In genomic region chr10:17523246-17523753, GRCh38 we compare ENCODE assay signal across 22 cellular contexts.
DNase-seq lines count a peak whose midpoint lies in the region; ATAC-seq, FAIRE-seq and TF ChIP-seq lines count a peak whose summit lies in the region.
"Had no signal": no experiment of that assay in that cellular context is flagged by ENCODE, and none has a peak within 500 bp of the region (broad histone marks: within the 10 kb centered on the region; RNA-seq: fewer than 3 reads in every experiment).

No MANE protein-coding gene starts in this region.

- H3K36me3 ChIP-seq in mammary epithelial cell (ENCODE audit: insufficient read depth, low read length) (no peaks in the 10 kb centered on the region), breast epithelium (no peaks in the 10 kb centered on the region), K562 (ENCODE audit: control insufficient read depth, insufficient read depth, low read length) (no peaks in the 10 kb centered on the region; the same call in 2 of the 3 replicates), transverse colon (no peaks in the 10 kb centered on the region)

- no peaks in the 10 kb centered on the region for H4K20me1 ChIP-seq in mammary epithelial cell (ENCODE audit: insufficient read depth, low read length)
- no peaks in the 10 kb centered on the region for H4K20me1 ChIP-seq in K562 (replicated peaks; ENCODE audit: control insufficient read depth, insufficient read depth, low read length)

- H3K27ac ChIP-seq in mammary epithelial cell (ENCODE audit: insufficient read depth, low read depth, low read length) (no peak overlapping the region), breast epithelium (no peak overlapping the region), K562 (ENCODE audit: extremely low read depth, low read depth, low read length) (no peak overlapping the region), transverse colon (peak overlapping the region; percentile 45 to 73 (median 64))
- H3K27ac ChIP-seq: 22Rv1, C4-2B, HL-60 had no signal

- H2AFZ ChIP-seq in mammary epithelial cell (ENCODE audit: low read depth, low read length) (peak overlapping the region; percentile 37), K562 (ENCODE audit: low read depth, low read length) (no peak overlapping the region)

- TF ChIP-seq EP300 in K562 (IDR thresholded peaks at IDR 0.05; ENCODE audit: low read length) = no peak
- TF ChIP-seq EP300 in transverse colon (IDR thresholded peaks at IDR 0.05; ENCODE audit: low read depth) = no peak

- DNase-seq in mammary epithelial cell (no peak), breast epithelium (ENCODE audit: low spot score in 2 of 2) (no peak), K562 (ENCODE audit: extremely low read depth in 1 of 4, low spot score in 3 of 4) (no peak), left colon (no peak), transverse colon (peak; percentile 10), HTR-8/SVneo (ENCODE audit: insufficient read length, low spot score) (no peak), NCI-H146 treated with DMSO at 0.1 percent for 48 hours (lab: John Stamatoyannopoulos, UW; ENCODE audit: unreplicated experiment) (no peak)
- DNase-seq: AML-193; Caco-2; CD4-positive, alpha-beta T cell; DMS79; GDM1; GOT3; H9 had no signal

- TF ChIP-seq RAD21 in K562 (CRISPR knock-in tag; conservative IDR thresholded peaks at IDR 0.05 in 1 of 2, IDR thresholded peaks at IDR 0.05 in 1 of 2) = no peak

- CTCF ChIA-PET in mammary epithelial cell (lab: Charles Lee; ENCODE audit: low non-redundant PET) = no interaction called here
- CTCF ChIA-PET in K562 (lab: Yijun Ruan, JAX; ENCODE audit: low intra/inter-chr PET ratio) = no interaction called here

- ATAC-seq in K562 = no peak
- ATAC-seq in left colon = peak; percentile 59
- no peak for ATAC-seq in GM18867 (IDR thresholded peaks at IDR 0.05; ENCODE audit: unreplicated experiment)
- ATAC-seq: A549 had no signal

- H3K27me3 ChIP-seq in mammary epithelial cell (ENCODE audit: insufficient read depth, low read length) (no peaks in the 10 kb centered on the region), breast epithelium (no peaks in the 10 kb centered on the region), K562 (ENCODE audit: control insufficient read depth in 2 of 2, insufficient read depth in 2 of 2, low read length in 2 of 2) (no peaks in the 10 kb centered on the region), transverse colon (no peaks in the 10 kb centered on the region)

- FAIRE-seq in K562 (lab: Jason Lieb, UNC) = no peak
- no peak for FAIRE-seq in HTR-8/SVneo (lab: Jason Lieb, UNC)
- FAIRE-seq: A549, D721Med, GM12892, GM18507 had no signal

- TF ChIP-seq CTCF in mammary epithelial cell (conservative IDR thresholded peaks at IDR 0.05 in 1 of 2, IDR thresholded peaks at IDR 0.05 in 1 of 2; ENCODE audit: extremely low read depth in 1 of 2, insufficient read depth in 1 of 2, low read depth in 1 of 2, low read length in 2 of 2) (no peak), breast epithelium (IDR thresholded peaks at IDR 0.05) (no peak), K562 (IDR thresholded peaks at IDR 0.05 in 2 of 3, conservative IDR thresholded peaks at IDR 0.05 in 1 of 3; ENCODE audit: insufficient read depth in 2 of 3, low read depth in 1 of 3, low read length in 3 of 3) (no peak), transverse colon (IDR thresholded peaks at IDR 0.05) (no peak)

- 87% methylated on average over 4 of the region's 4 CpGs for WGBS in mammary epithelial cell (ENCODE audit: low coverage, missing lambda C conversion rate)
- 62% methylated on average over 4 of the region's 4 CpGs for WGBS in K562 (ENCODE audit: insufficient coverage, low coverage, missing lambda C conversion rate)
- WGBS in transverse colon (ENCODE audit: low coverage in 1 of 2), 2 donors = 46 to 60% methylated on average over 1 to 4 of the region's 4 CpGs

- POLR2A ChIA-PET in K562 (lab: Yijun Ruan, JAX) = no interaction called here

- H3K79me2 ChIP-seq in mammary epithelial cell (ENCODE audit: insufficient read depth, low read length) (no peaks in the 10 kb centered on the region), K562 (ENCODE audit: control insufficient read depth, insufficient read depth, low read length) (no peaks in the 10 kb centered on the region)

- peaks cover 11% of the 10 kb centered on the region for H3K4me1 ChIP-seq in mammary epithelial cell (ENCODE audit: insufficient read depth, low read length)
- no peaks in the 10 kb centered on the region for H3K4me1 ChIP-seq in breast epithelium
- 0 out of 5 replicates have a peak, but pooled peaks cover 0 to 3% of the 10 kb centered on the region in 2 experiments for H3K4me1 ChIP-seq in K562 (replicated peaks in 1 of 2; ENCODE audit: control insufficient read depth in 2 of 2, insufficient read depth in 2 of 2, low read length in 2 of 2)
- peaks cover 0 to 7% (median 0%) of the 10 kb centered on the region in 4 donors for H3K4me1 ChIP-seq in transverse colon
- H3K4me1 ChIP-seq: Caco-2 had no signal

- dilution Hi-C loops in mammary epithelial cell (cut with HindIII; ENCODE audit: low sequenced_read_pairs) = no loop called here

- H3K9ac ChIP-seq in mammary epithelial cell (ENCODE audit: insufficient read depth, low read length) (no peak overlapping the region), K562 (ENCODE audit: insufficient read depth in 1 of 2, low read depth in 2 of 2, low read length in 2 of 2) (no peak overlapping the region)

- intact Hi-C loops in mammary epithelial cell (cut with micrococcal nuclease) = no loop called here
- intact Hi-C loops in breast epithelium (cut with DNase I; ENCODE audit: low total_unique reads) = no loop called here
- intact Hi-C loops in K562 (cut with micrococcal nuclease) = no loop called here
- intact Hi-C loops in left colon (cut with DNase I, micrococcal nuclease) = no loop called here
- intact Hi-C loops in transverse colon (cut with DNase I; ENCODE audit: low total_unique reads) = no loop called here

- H3K4me3 ChIP-seq in mammary epithelial cell (replicated peaks in 1 of 3; ENCODE audit: insufficient read depth in 1 of 3, low read depth in 2 of 3, low read length in 3 of 3) = no peak overlapping the region
- H3K4me3 ChIP-seq in breast epithelium = no peak overlapping the region
- no peak overlapping the region for H3K4me3 ChIP-seq in K562
- no peak overlapping the region for H3K4me3 ChIP-seq in transverse colon
- H3K4me3 ChIP-seq: A549 had no signal

- no peaks in the 10 kb centered on the region for H3K9me1 ChIP-seq in K562 (ENCODE audit: control insufficient read depth, insufficient read depth, low read length)

- BruUV-seq in mammary epithelial cell (replicated peaks; lab: Mats Ljungman, UMichigan) = no TSS peak
- BruUV-seq in K562 (replicated peaks; lab: Mats Ljungman, UMichigan) = no TSS peak

- H3K9me3 ChIP-seq in mammary epithelial cell (replicated peaks; ENCODE audit: insufficient read depth, low read length) = peaks cover 3% of the 10 kb centered on the region
- no peaks in the 10 kb centered on the region for H3K9me3 ChIP-seq in breast epithelium
- H3K9me3 ChIP-seq in K562 (replicated peaks; ENCODE audit: control insufficient read depth, insufficient read depth, low read depth, low read length) = no peaks in the 10 kb centered on the region
- no peaks in the 10 kb centered on the region for H3K9me3 ChIP-seq in transverse colon
- H3K9me3 ChIP-seq: A549, Caco-2 had no signal

- in situ Hi-C loops in mammary epithelial cell (cut with MboI; ENCODE audit: low sequenced_read_pairs in 2 of 2) = no loop called here
- in situ Hi-C loops in K562 (cut with MboI) = no loop called here
- in situ Hi-C loops in transverse colon (cut with MboI; ENCODE audit: low pct_ligation_motif_present in 1 of 4, low pct_unique_long_range_greater_than_20kb in 1 of 4, low sequenced_read_pairs in 3 of 4) = no loop called here

- H3K4me2 ChIP-seq in mammary epithelial cell (ENCODE audit: insufficient read depth, low read depth, low read length) (no peak overlapping the region), K562 (ENCODE audit: insufficient read depth, low read length) (no peak overlapping the region)
- H3K4me2 ChIP-seq: A549 had no signal

- TF ChIP-seq POLR2A in breast epithelium (IDR thresholded peaks at IDR 0.05) = no peak
- TF ChIP-seq POLR2A in K562 (conservative IDR thresholded peaks at IDR 0.05) = no peak
- no peak for TF ChIP-seq POLR2A in transverse colon (IDR thresholded peaks at IDR 0.05)

TF ChIP-seq in K562, 482 proteins besides CTCF, POLR2A, EP300 and RAD21:
- TF ChIP-seq ZNF134 (CRISPR knock-in tag; conservative IDR thresholded peaks at IDR 0.05) = 0 out of 2 replicates have a peak, but pooled peaks have one; percentile 34
- no peak for TF ChIP-seq ATF7 (IDR thresholded peaks at IDR 0.05)

Comparison
In these comparisons a context has a peak if more than half of its experiments do, and no peak if none do; other contexts are left out.
1. H3K27ac ChIP-seq: peak in transverse colon (4 of 4); none in mammary epithelial cell (single experiment), breast epithelium (0 of 2) and K562 (single experiment).